Comparison of ENCODE assay signal across 15 cellular contexts in the genomic region with DNA sequence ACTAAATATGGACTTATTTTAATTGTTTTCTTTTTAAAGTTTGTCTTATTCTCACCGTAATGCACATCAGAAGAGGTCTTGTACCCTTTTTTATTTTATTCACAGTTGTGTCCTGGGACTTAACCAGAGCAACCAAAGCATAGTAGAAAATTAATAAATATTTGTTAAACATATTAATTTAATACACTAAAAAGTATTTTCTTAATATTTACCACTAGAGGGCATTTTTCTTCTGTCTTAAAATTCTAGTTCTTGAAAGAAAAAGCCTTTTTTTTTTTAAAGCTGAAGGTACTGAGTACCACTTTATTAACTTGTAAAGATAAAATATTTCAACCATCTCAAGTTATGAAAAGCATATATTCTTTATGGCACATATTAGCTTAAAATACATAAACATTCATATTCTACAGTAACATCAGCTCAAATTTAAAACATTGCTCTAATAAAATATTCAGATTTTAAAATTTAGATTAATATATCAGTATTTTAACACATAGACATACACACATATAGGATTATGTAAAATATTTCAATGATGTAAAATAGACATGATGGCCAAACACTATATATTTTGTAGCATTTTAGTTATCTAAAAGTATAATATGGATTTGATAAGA.
DNase-seq lines count a peak whose midpoint lies in the region; ATAC-seq, FAIRE-seq and TF ChIP-seq lines count a peak whose summit lies in the region.
"Had no signal": no experiment of that assay in that cellular context is flagged by ENCODE, and none has a peak within 500 bp of the region (broad histone marks: within the 10 kb centered on the region; RNA-seq: fewer than 3 reads in every experiment).

No MANE protein-coding gene starts in this region.

- H3K4me3 ChIP-seq in RWPE2 (ENCODE audit: severe bottlenecking) (no peak overlapping the region), fibroblast of pulmonary artery (replicated peaks; ENCODE audit: low read depth, low read length) (no peak overlapping the region), vagina (no peak overlapping the region)
- H3K4me3 ChIP-seq: GM12878 had no signal

- DNase-seq in RWPE2 (ENCODE audit: low spot score) (no peak), fibroblast of pulmonary artery (ENCODE audit: low read depth) (peak; percentile 12), LoVo (ENCODE audit: low spot score) (no peak), vagina (ENCODE audit: extremely low spot score in 2 of 2) (no peak)
- no peak for DNase-seq in activated naive CD4-positive, alpha-beta T cell (lab: John Stamatoyannopoulos, UW)
- DNase-seq: activated CD4-positive, alpha-beta T cell treated with anti-CD3 and anti-CD28 coated beads for 1 hour; CD4-positive, alpha-beta memory T cell; naive B cell; NCI-H146 had no signal

- no peaks in the 10 kb centered on the region for H3K36me3 ChIP-seq in RWPE2 (ENCODE audit: low read depth)
- no peaks in the 10 kb centered on the region for H3K36me3 ChIP-seq in vagina

- H3K27me3 ChIP-seq in RWPE2 (ENCODE audit: insufficient read depth, poor library complexity, severe bottlenecking) = no peaks in the 10 kb centered on the region
- H3K27me3 ChIP-seq in vagina = no peaks in the 10 kb centered on the region

- ATAC-seq in RWPE2 (ENCODE audit: low read depth) = no peak
- ATAC-seq in GM18907 (IDR thresholded peaks at IDR 0.05; ENCODE audit: unreplicated experiment) = no peak
- ATAC-seq: GM12878; stimulated activated memory B cell treated with anti-CD40 and anti-IgM and Interleukin-4, amounts not matched to agents 10 μg/mL and 1 μg/mL and 100 μg/mL, for 72 hours had no signal

- TF ChIP-seq CTCF in 22Rv1 (IDR thresholded peaks at IDR 0.05) (peak; percentile 73), RWPE2 (IDR thresholded peaks at IDR 0.05; ENCODE audit: poor library complexity, severe bottlenecking) (peak; percentile 74), fibroblast of pulmonary artery (IDR thresholded peaks at IDR 0.05; ENCODE audit: low read length, missing control alignments) (peak; percentile 32), vagina (IDR thresholded peaks at IDR 0.05) (no peak)

- intact Hi-C loops in vagina (cut with DNase I) = no loop called here

- FAIRE-seq in G401.6 (lab: Jason Lieb, UNC) = peak; percentile 96
- FAIRE-seq: GM12878 had no signal

- H3K4me1 ChIP-seq in RWPE2 (ENCODE audit: insufficient read depth, poor library complexity, severe bottlenecking) (no peaks in the 10 kb centered on the region), vagina (no peaks in the 10 kb centered on the region)

- H3K27ac ChIP-seq in 22Rv1 (no peak overlapping the region), RWPE2 (ENCODE audit: poor library complexity, severe bottlenecking) (no peak overlapping the region), vagina (no peak overlapping the region)
- H3K27ac ChIP-seq: HL-60 had no signal

- TF ChIP-seq POLR2A in vagina (IDR thresholded peaks at IDR 0.05) = no peak

- H3K9me3 ChIP-seq in RWPE2 (ENCODE audit: severe bottlenecking) (no peaks in the 10 kb centered on the region), vagina (no peaks in the 10 kb centered on the region)

Comparison
In these comparisons a context has a peak if more than half of its experiments do, and no peak if none do; other contexts are left out.
1. CTCF ChIP-seq: peak in 22Rv1 (single experiment), RWPE2 (single experiment) and fibroblast of pulmonary artery (single experiment); none in vagina (0 of 3).